In the genomic region with DNA sequence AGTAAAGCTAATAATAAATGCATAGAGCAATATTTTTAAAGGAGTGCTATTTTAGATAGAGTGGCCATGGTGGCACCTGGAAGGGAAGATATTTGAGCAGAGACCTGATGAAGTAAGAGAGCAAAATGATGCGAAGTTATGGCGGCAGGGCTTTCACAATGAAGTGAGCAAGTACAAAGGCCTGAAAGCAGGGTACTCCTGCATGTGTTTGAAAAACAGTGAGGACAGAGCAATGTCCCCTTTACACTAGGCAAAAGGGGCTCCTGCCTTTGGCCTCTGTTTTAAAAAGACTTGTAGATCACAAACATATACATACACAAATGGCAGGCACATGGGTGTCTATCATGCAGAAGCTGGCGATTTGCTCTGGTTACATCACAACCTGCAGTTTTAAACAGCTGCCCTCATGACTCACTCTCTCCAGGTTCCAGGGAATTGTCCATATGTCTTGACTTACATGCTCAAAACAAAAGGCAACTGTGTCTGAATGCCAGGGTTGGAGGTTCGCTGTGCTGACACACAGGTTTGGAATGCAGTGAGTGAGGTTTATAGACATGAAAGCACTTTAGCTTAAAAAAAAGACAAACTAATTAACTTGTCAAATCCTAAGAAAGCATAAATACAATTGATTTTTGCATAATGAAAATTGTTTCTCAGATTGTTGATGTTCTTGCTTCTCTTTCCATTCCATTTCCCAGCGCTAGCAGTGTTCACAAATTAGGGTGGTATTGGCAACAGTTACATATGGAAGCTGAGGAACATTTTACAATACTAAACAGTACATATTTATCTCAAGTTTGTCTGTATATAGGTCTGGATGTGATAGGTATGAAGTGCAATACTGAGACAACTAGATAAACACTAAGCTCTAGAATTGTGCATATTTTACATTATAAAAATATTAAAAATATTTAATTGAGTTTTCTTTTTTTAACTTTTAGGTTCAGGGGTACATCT, we compare ENCODE assay signal across 9 cellular contexts.
DNase-seq lines count a peak whose midpoint lies in the region; ATAC-seq and TF ChIP-seq lines count a peak whose summit lies in the region.
"Had no signal": no experiment of that assay in that cellular context is flagged by ENCODE, and none has a peak within 500 bp of the region (broad histone marks: within the 10 kb centered on the region; RNA-seq: fewer than 3 reads in every experiment).

No MANE protein-coding gene starts in this region.

- H3K27me3 ChIP-seq in HUES64 (ENCODE audit: insufficient read depth, low read length) (no peaks in the 10 kb centered on the region), brain microvascular endothelial cell (replicated peaks) (no peaks in the 10 kb centered on the region), left lung (no peaks in the 10 kb centered on the region), testis (no peaks in the 10 kb centered on the region)

- no peaks in the 10 kb centered on the region for H3K9me3 ChIP-seq in HUES64 (ENCODE audit: insufficient read depth, low read depth, low read length)
- no peaks in the 10 kb centered on the region for H3K9me3 ChIP-seq in left lung
- H3K9me3 ChIP-seq in testis, result no peaks in the 10 kb centered on the region

- ATAC-seq in left lung, result peak; percentile 94
- ATAC-seq: GM12878 had no signal

- H3K4me3 ChIP-seq in HUES64 (ENCODE audit: low read length) (no peak overlapping the region), brain microvascular endothelial cell (ENCODE audit: low read depth, low read length) (no peak overlapping the region), left lung (no peak overlapping the region), testis (no peak overlapping the region)
- H3K4me3 ChIP-seq: GM12878 had no signal

- WGBS in HUES64, result 60% methylated on average over 4 of the region's 5 CpGs
- 78 to 84% methylated on average over 5 of the region's 5 CpGs for whole genome bisulfite sequencing in testis, 2 donors

- no peak for TF ChIP-seq CTCF in brain microvascular endothelial cell (IDR thresholded peaks at IDR 0.05; ENCODE audit: low read depth, low read length, missing control alignments)
- no peak for TF ChIP-seq CTCF in left lung (IDR thresholded peaks at IDR 0.05)
- TF ChIP-seq CTCF in testis (IDR thresholded peaks at IDR 0.05), result no peak

- intact Hi-C loops in left lung (cut with DNase I) (no loop called here), testis (cut with DNase I; ENCODE audit: low total_unique reads) (no loop called here)

- H3K4me1 ChIP-seq in HUES64 (ENCODE audit: insufficient read depth, low read length) (peaks cover 15% of the 10 kb centered on the region), left lung (no peaks in the 10 kb centered on the region), testis (no peaks in the 10 kb centered on the region)

- H3K36me3 ChIP-seq in HUES64 (ENCODE audit: insufficient read depth, low read length) (no peaks in the 10 kb centered on the region), brain microvascular endothelial cell (replicated peaks) (no peaks in the 10 kb centered on the region), left lung (no peaks in the 10 kb centered on the region), testis (ENCODE audit: low read depth, missing control alignments) (no peaks in the 10 kb centered on the region)

- H3K27ac ChIP-seq in HUES64 (ENCODE audit: low read depth, low read length) (peak overlapping the region; percentile 41), brain microvascular endothelial cell (no peak overlapping the region), left lung (no peak overlapping the region), testis (no peak overlapping the region)

- H3K9ac ChIP-seq in HUES64 (ENCODE audit: low read depth, low read length), result no peak overlapping the region

- in situ Hi-C loops in brain microvascular endothelial cell (cut with HindIII; ENCODE audit: low pct_ligation_motif_present, low sequenced_read_pairs), result no loop called here

- DNase-seq in COLO829 (ENCODE audit: low spot score) (peak; percentile 90), brain microvascular endothelial cell (peak; percentile 80), left lung (peak in 1 of 2 donors; percentile 40), NCI-H2171 treated with DMSO at 0.1 percent for 48 hours (lab: John Stamatoyannopoulos, UW) (no peak), cortex of kidney (lab: John Stamatoyannopoulos, UW) (no peak), testis (no peak), germinal center (ENCODE audit: low spot score) (no peak)

- no peak for TF ChIP-seq POLR2A in testis (IDR thresholded peaks at IDR 0.05)

Comparison
In these comparisons a context has a peak if more than half of its experiments do, and no peak if none do; other contexts are left out.
1. DNase-seq: peak in COLO829 (single experiment) and brain microvascular endothelial cell (single experiment); none in NCI-H2171 treated with DMSO at 0.1 percent for 48 hours (single experiment), cortex of kidney (single experiment), testis (single experiment) and germinal center (single experiment).